In the genomic region with DNA sequence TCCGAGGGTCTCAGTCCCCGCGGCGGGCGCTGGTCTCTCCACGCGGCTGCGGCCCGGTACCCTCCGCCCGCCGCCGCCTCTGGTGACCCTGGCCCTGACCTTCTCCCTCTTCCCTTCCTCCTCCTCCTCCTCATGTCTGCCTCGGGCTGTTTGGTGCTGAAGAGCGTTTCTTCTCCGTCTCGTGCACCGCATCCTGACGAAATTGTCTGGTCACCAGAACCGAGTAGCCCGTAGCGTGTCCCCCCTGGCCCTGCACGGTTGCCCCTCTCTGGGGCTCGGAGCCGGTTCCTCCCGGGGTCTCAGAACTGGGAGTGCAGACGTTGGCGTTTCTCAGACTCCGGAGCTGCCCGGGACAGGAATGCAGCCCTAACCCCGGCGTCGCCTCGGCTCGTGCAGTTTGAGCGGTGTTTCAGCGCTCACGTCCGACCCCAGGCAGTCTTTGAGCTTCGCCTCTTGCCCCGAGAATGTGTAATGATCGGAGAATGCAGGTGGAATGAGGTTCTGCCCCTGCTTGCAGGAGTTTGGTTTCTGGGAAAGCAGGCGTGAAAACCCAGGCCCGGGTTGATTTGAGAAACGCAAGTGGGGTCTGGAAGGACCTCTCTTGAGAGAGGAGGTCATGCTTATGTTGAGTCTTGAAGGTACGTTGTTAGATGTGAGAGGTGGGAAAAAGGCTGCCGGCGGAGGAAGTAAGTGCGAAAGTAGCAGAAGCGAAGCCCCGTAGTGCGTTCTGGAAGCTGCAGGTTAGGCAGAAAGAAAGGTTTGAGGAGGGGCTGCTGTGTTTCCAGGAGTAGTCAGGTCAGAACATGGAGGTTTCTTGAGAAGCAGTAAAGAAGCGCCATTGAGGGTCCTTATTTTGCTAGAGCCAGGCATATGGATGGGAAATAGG, we compare ENCODE assay signal across 8 cellular contexts. TPM values are rescaled to one million over a fixed set of nuclear protein-coding genes. Genes with fewer than 3 reads are reported as not detected.
DNase-seq lines count a peak whose midpoint lies in the region; ATAC-seq and TF ChIP-seq lines count a peak whose summit lies in the region.

No MANE protein-coding gene starts in this region.

- H3K4me3 Mint-ChIP-seq in memory B cell, result peak overlapping the region; percentile 92

- WGBS in upper lobe of left lung, 2 donors, result 0 to 1% methylated on average over 38 to 53 of the region's 53 CpGs

- peak overlapping the region; percentile 88 for H3K9ac ChIP-seq in PC-3 (ENCODE audit: low read length)

- intact Hi-C loops in PC-3 (cut with micrococcal nuclease), result loop anchor here (5.0 to 10.0 kb wide), 3 partner anchors 75 to 313 kb away; no protein-coding TSS in a partner anchor

- CTCF ChIA-PET in PC-3 (lab: Charles Lee), result interaction anchor here (0.7 kb wide), 2 partner anchors 116 to 767 kb away, joined by 6 to 7 read pairs; no protein-coding TSS in a partner anchor

- TF ChIP-seq EP300 in upper lobe of left lung (IDR thresholded peaks at IDR 0.05), result no peak

- no peaks in the 10 kb centered on the region; the same call in 1 of the 2 replicates for H3K36me3 ChIP-seq in PC-3 (ENCODE audit: low read depth, low read length)
- no peaks in the 10 kb centered on the region for H3K36me3 ChIP-seq in upper lobe of left lung

- no peaks in the 10 kb centered on the region for H3K9me2 ChIP-seq in PC-3 (replicated peaks; ENCODE audit: low read length)

- H3K9me3 ChIP-seq in PC-3 (ENCODE audit: low read length) (no peaks in the 10 kb centered on the region), upper lobe of left lung (no peaks in the 10 kb centered on the region)

- peaks cover 55% of the 10 kb centered on the region for H3K79me2 ChIP-seq in PC-3 (ENCODE audit: low read length)

- peak overlapping the region; percentile 52 for H3K27ac Mint-ChIP-seq in memory B cell

- no peaks in the 10 kb centered on the region for H3K36me3 Mint-ChIP-seq in memory B cell

- H3K9me3 Mint-ChIP-seq in memory B cell, result no peaks in the 10 kb centered on the region

- H3K27me3 ChIP-seq in PC-3 (ENCODE audit: low read length), result no peaks in the 10 kb centered on the region
- H3K27me3 ChIP-seq in upper lobe of left lung, result no peaks in the 10 kb centered on the region

- H3K4me3 ChIP-seq in PC-3 (ENCODE audit: low read length), result peak overlapping the region; percentile 88
- peak overlapping the region; percentile 73 to 98 (median 86) for H3K4me3 ChIP-seq in upper lobe of left lung

- no peak overlapping the region for H3K27ac ChIP-seq in PC-3 (ENCODE audit: low read length)
- H3K27ac ChIP-seq in cingulate gyrus (ENCODE audit: low read depth, low read length), result peak overlapping the region; percentile 19
- peak overlapping the region; percentile 90 to 95 (median 92) for H3K27ac ChIP-seq in upper lobe of left lung

- H3F3A ChIP-seq in PC-3 (ENCODE audit: low read length, unreplicated experiment), result no peaks in the 10 kb centered on the region

- peak overlapping the region; percentile 36; the same call in 1 of the 2 replicates for H2AFZ ChIP-seq in PC-3 (ENCODE audit: low read length)

- peaks cover 5% of the 10 kb centered on the region for H3K4me1 ChIP-seq in PC-3 (ENCODE audit: insufficient read depth, low read length)
- H3K4me1 ChIP-seq in upper lobe of left lung, result peaks cover 57 to 65% (median 63%) of the 10 kb centered on the region in 4 donors

- DNase-seq in NCI-H2227 (lab: John Stamatoyannopoulos, UW; ENCODE audit: unreplicated experiment) (peak; percentile 22), NCI-H2227 treated with DMSO at 0.1 percent for 48 hours (lab: John Stamatoyannopoulos, UW) (no peak), PC-3 (peak; percentile 23), memory B cell (ENCODE audit: low spot score in 2 of 2) (peak in 1 of 2 donors; percentile 25), upper lobe of left lung (peak in 1 of 2 donors; percentile 45), iPS-NIHi11 (ENCODE audit: low spot score) (no peak)

- H3K27me3 Mint-ChIP-seq in memory B cell, result no peaks in the 10 kb centered on the region

- ATAC-seq in HG02571 (IDR thresholded peaks at IDR 0.05; ENCODE audit: unreplicated experiment) (peak; percentile 24), PC-3 (peak; percentile 30), memory B cell (ENCODE audit: low read depth) (no peak), upper lobe of left lung (ENCODE audit: low FRiP score in 2 of 2) (peak; percentile 3 to 16)

- TF ChIP-seq CTCF in PC-3 (conservative IDR thresholded peaks at IDR 0.05; ENCODE audit: low read depth, low read length), result no peak
- no peak for TF ChIP-seq CTCF in upper lobe of left lung (IDR thresholded peaks at IDR 0.05)

- POLR2A ChIA-PET in PC-3 (lab: Charles Lee; ENCODE audit: unreplicated experiment), result no interaction called here

- H3K4me2 ChIP-seq in PC-3 (ENCODE audit: low read length), result peak overlapping the region; percentile 89

- BruUV-seq in PC-3 (replicated peaks; lab: Mats Ljungman, UMichigan), result TSS peak; percentile 59

- H4K20me1 ChIP-seq in PC-3 (ENCODE audit: low read length), result peaks cover 20% of the 10 kb centered on the region

- TF ChIP-seq POLR2A in upper lobe of left lung (IDR thresholded peaks at IDR 0.05), result no peak

- H3K4me1 Mint-ChIP-seq in memory B cell, result peaks cover 51% of the 10 kb centered on the region

RNA-seq across cellular contexts. Expression of gene RBM17, which starts 0.7 kb away (rescaled TPM):
- total RNA-seq in PC-3 (2014; rRNA removed), result 28.4 and 42.0 TPM in 2 replicates
- total RNA-seq in upper lobe of left lung, result 100 to 1,000 TPM in 2 of 6 donors, 10 to 100 TPM in 4; 67.6 to 192 (median 84.8) TPM

RNA-seq across cellular contexts. Expression of gene IL2RA, which starts 27.4 kb away (rescaled TPM):
- not detected in 2 replicates for total RNA-seq in PC-3 (2014; rRNA removed)
- 1 to 10 TPM in 4 of 6 donors, under 1 TPM in 1, not detected in 1; 0.91 to 8.4 (median 4.0) TPM for total RNA-seq in upper lobe of left lung

Comparison
In these comparisons a context has a peak if more than half of its experiments do, and no peak if none do; other contexts are left out.
1. DNase-seq: peak in NCI-H2227 (single experiment) and PC-3 (single experiment); none in NCI-H2227 treated with DMSO at 0.1 percent for 48 hours (single experiment) and iPS-NIHi11 (single experiment).